13 cellular contexts compared by ENCODE assay signal in the genomic region with DNA sequence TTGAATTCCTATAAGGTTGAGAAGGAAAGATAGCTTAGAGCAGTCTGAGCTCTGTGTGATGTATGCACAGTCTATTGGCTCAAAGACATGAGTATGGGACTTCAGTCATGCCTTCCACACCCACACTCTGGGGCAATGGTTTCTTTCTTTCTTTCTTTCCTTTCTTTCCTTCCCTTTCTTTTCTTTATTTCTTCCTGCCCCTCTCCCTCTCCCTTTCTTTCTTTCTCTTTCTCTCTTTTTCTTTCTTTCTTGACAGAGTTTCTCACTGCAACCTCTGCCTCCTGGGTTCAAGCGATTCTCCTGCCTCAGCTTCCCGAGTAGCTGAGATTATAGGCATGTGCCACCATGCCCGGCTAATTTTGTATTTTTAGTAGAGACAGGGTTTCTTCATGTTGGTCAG. TPM values are rescaled to one million over a fixed set of nuclear protein-coding genes. Genes with fewer than 3 reads are reported as not detected.
"Had no signal": no experiment of that assay in that cellular context is flagged by ENCODE, and none has a peak within 500 bp of the region (broad histone marks: within the 10 kb centered on the region; RNA-seq: fewer than 3 reads in every experiment).

No MANE protein-coding gene starts in this region.

RNA-seq across cellular contexts. Expression of a gene that starts 49.6 kb away (rescaled TPM):
- total RNA-seq: activated B cell treated with CpG ODN at 0.5 μM for 24 hours; activated CD4-positive, alpha-beta memory T cell treated with anti-CD3 and anti-CD28 coated beads for 36 hours; activated CD4-positive, alpha-beta T cell treated with anti-CD3 and anti-CD28 coated beads, Interleukin-2, amount 10 ng/mL, durations not matched to agents 24 days and 14 days; activated CD8-positive, alpha-beta T cell treated with anti-CD3 and anti-CD28 coated beads, Interleukin-2, amount 10 ng/mL, durations not matched to agents 7 days and 5 days; activated naive CD4-positive, alpha-beta T cell treated with anti-CD3 and anti-CD28 coated beads for 36 hours; activated naive CD4-positive, alpha-beta T cell treated with anti-CD3 and anti-CD28 coated beads, Interleukin-2, amount 50 U/mL, for 72 hours; activated naive CD8-positive, alpha-beta T cell treated with anti-CD3 and anti-CD28 coated beads for 36 hours; activated T-cell treated with anti-CD3 and anti-CD28 coated beads, Interleukin-2, amount 50 U/mL, for 4 hours; activated T-cell treated with anti-CD3 and anti-CD28 coated beads, Interleukin-2, amount 50 U/mL, for 72 hours; activated T-helper 1 cell treated with anti-CD3 and anti-CD28 coated beads, Interleukin-12 subunit alpha, Interleukin-12 subunit beta, Interleukin-2, Interleukin-4 antibody, amounts not matched to agents 30 ng/mL and 10 ng/mL and 1 ng/mL, durations not matched to agents 14 hours and 24 hours and 36 hours; activated T-helper 17 cell treated with anti-CD3 and anti-CD28 coated beads, Interleukin-2, amount 50 U/mL, for 72 hours; astrocyte; chondrocyte had no signal

RNA-seq across cellular contexts. Expression of a gene that starts 54.9 kb away (rescaled TPM):
- total RNA-seq: activated B cell treated with CpG ODN at 0.5 μM for 24 hours; activated CD4-positive, alpha-beta memory T cell treated with anti-CD3 and anti-CD28 coated beads for 36 hours; activated CD4-positive, alpha-beta T cell treated with anti-CD3 and anti-CD28 coated beads, Interleukin-2, amount 10 ng/mL, durations not matched to agents 24 days and 14 days; activated CD8-positive, alpha-beta T cell treated with anti-CD3 and anti-CD28 coated beads, Interleukin-2, amount 10 ng/mL, durations not matched to agents 7 days and 5 days; activated naive CD4-positive, alpha-beta T cell treated with anti-CD3 and anti-CD28 coated beads for 36 hours; activated naive CD4-positive, alpha-beta T cell treated with anti-CD3 and anti-CD28 coated beads, Interleukin-2, amount 50 U/mL, for 72 hours; activated naive CD8-positive, alpha-beta T cell treated with anti-CD3 and anti-CD28 coated beads for 36 hours; activated T-cell treated with anti-CD3 and anti-CD28 coated beads, Interleukin-2, amount 50 U/mL, for 4 hours; activated T-cell treated with anti-CD3 and anti-CD28 coated beads, Interleukin-2, amount 50 U/mL, for 72 hours; activated T-helper 1 cell treated with anti-CD3 and anti-CD28 coated beads, Interleukin-12 subunit alpha, Interleukin-12 subunit beta, Interleukin-2, Interleukin-4 antibody, amounts not matched to agents 30 ng/mL and 10 ng/mL and 1 ng/mL, durations not matched to agents 14 hours and 24 hours and 36 hours; activated T-helper 17 cell treated with anti-CD3 and anti-CD28 coated beads, Interleukin-2, amount 50 U/mL, for 72 hours had no signal
